Comparison of ENCODE assay signal across 22 cellular contexts in the genomic region with DNA sequence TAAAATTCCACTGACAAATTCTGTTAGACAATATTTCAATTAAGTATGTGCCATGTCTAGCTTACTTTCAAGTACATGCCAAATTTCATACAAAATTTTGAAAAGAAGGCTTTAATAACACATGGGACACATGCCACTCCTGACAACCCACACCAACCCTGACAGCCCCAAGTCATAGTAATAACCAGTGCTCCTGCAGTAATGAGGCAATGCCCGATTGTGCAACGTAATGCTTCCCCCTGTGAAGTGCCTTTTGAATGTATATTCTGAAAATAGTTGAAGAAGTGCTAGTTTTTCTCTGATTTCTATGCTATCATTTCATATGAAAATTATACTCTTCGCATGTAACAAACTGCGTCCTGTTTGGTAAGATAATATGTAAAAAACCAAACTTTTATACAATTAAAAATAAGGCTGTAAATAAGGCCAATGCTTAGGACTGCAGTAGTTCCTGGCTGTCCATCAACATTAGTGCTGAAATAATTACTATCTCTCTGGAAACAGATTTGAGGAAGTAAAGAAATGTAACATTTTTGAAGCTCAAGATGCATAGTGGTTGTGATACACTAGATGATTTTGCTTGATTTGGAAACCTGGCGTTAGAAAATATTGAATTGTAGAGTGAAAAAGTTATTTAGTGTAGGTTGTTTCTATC.
DNase-seq lines count a peak whose midpoint lies in the region; ATAC-seq, FAIRE-seq and TF ChIP-seq lines count a peak whose summit lies in the region.
"Had no signal": no experiment of that assay in that cellular context is flagged by ENCODE, and none has a peak within 500 bp of the region (broad histone marks: within the 10 kb centered on the region; RNA-seq: fewer than 3 reads in every experiment).

No MANE protein-coding gene starts in this region.

- no peaks in the 10 kb centered on the region for H3K9me3 ChIP-seq in H1 (ENCODE audit: insufficient read depth in 2 of 2, low read depth in 1 of 2, low read length in 1 of 2)
- no peaks in the 10 kb centered on the region for H3K9me3 ChIP-seq in upper lobe of right lung
- H3K9me3 ChIP-seq: HAP-1, left ventricle myocardium inferior, pancreas, sigmoid colon, uterus had no signal

- H2BK5ac ChIP-seq in H1 (ENCODE audit: low read depth, low read length) = no peak overlapping the region

- intact Hi-C loops in left cardiac atrium (cut with DNase I) (no loop called here), cardiac septum (cut with DNase I) (no loop called here), upper lobe of right lung (cut with DNase I) (no loop called here)

- peak; percentile 31 for DNase-seq in left cardiac atrium
- DNase-seq in cardiac septum (ENCODE audit: low spot score) = no peak
- DNase-seq in OCI-M1 (lab: John Stamatoyannopoulos, UW) = peak; percentile 74
- DNase-seq in H1 (ENCODE audit: low read depth in 1 of 2, low spot score in 2 of 2) = no peak
- no peak for DNase-seq in upper lobe of right lung
- DNase-seq in dermis blood vessel endothelial cell = no peak
- DNase-seq in activated effector memory CD4-positive, alpha-beta T cell treated with Interleukin-2 at 50 U/mL for 16 hours = no peak
- DNase-seq in stimulated activated naive CD4-positive, alpha-beta T cell treated with Interleukin-2 at 50 U/mL for 16 hours (lab: John Stamatoyannopoulos, UW) = no peak
- DNase-seq: activated CD4-positive, alpha-beta T cell treated with anti-CD3 and anti-CD28 coated beads, Interleukin-2, amount 10 ng/mL, durations not matched to agents 24 days and 14 days; activated CD8-positive, alpha-beta memory T cell treated with anti-CD3 and anti-CD28 coated beads, Interleukin-2, amount 50 U/mL, for 48 hours; activated gamma-delta T cell treated with Interleukin-2 at 50 U/mL for 16 hours; CD4-positive, alpha-beta T cell; DMS79; foreskin melanocyte; left ventricle myocardium inferior; NCI-H1105 treated with DMSO at 0.1 percent for 48 hours; pancreas; sigmoid colon; stimulated activated CD4-positive, alpha-beta T cell treated with anti-CD3 and anti-CD28 coated beads, Interleukin-2, amount 100 ng/mL, for 24 hours; uterus had no signal

- no peak overlapping the region for H2BK12ac ChIP-seq in H1 (ENCODE audit: low read depth, low read length)

- TF ChIP-seq POLR2A in H1 (IDR thresholded peaks at IDR 0.05; ENCODE audit: control extremely low read depth in 1 of 2, low read depth in 2 of 2, low read length in 2 of 2) = no peak

- H3K9ac ChIP-seq in H1 (replicated peaks in 1 of 4; ENCODE audit: extremely low read depth in 1 of 4, low read depth in 3 of 4, low read length in 3 of 4) = no peak overlapping the region

- no peak overlapping the region for H3K56ac ChIP-seq in H1 (replicated peaks; ENCODE audit: insufficient read length, low read depth, low read length)

- no peak overlapping the region for H2AFZ ChIP-seq in H1 (ENCODE audit: low read length)

- no peak overlapping the region for H4K91ac ChIP-seq in H1 (replicated peaks; ENCODE audit: insufficient read length, low read length)

- ATAC-seq in left cardiac atrium = no peak
- ATAC-seq in upper lobe of right lung = peak; percentile 75

- no peak overlapping the region for H2AK5ac ChIP-seq in H1 (ENCODE audit: low read depth, low read length)

- no peaks in the 10 kb centered on the region for H3K79me2 ChIP-seq in H1 (ENCODE audit: control insufficient read depth in 1 of 2, insufficient read depth in 2 of 2, low read length in 2 of 2)

- no peak overlapping the region for H3K23ac ChIP-seq in H1 (ENCODE audit: insufficient read length)

- no peak overlapping the region for H4K8ac ChIP-seq in H1 (ENCODE audit: extremely low read depth, insufficient read depth, low read length)

- FAIRE-seq in H1 (lab: Jason Lieb, UNC) = no peak
- FAIRE-seq: A204.1, pancreas had no signal

- no peak overlapping the region for H3K27ac ChIP-seq in H1 (ENCODE audit: low read depth, low read length)
- no peak overlapping the region for H3K27ac ChIP-seq in upper lobe of right lung
- H3K27ac ChIP-seq: left ventricle myocardium inferior, pancreas, sigmoid colon, uterus had no signal

- no peak overlapping the region for H3K4me2 ChIP-seq in H1 (ENCODE audit: insufficient read depth in 1 of 2, low read depth in 2 of 2, low read length in 2 of 2)

- H3K36me3 ChIP-seq in H1 (ENCODE audit: control insufficient read depth in 2 of 4, insufficient read depth in 4 of 4, low read length in 3 of 4) (peaks cover 0 to 10% (median 2%) of the 10 kb centered on the region in 4 experiments; a peak in 3 of 8 replicates), upper lobe of right lung (no peaks in the 10 kb centered on the region)
- H3K36me3 ChIP-seq: HAP-1, left ventricle myocardium inferior, pancreas, sigmoid colon, uterus had no signal

- CTCF ChIA-PET in H1 (lab: Charles Lee; ENCODE audit: partially characterized antibody) = interaction anchor here (1.5 kb wide), 1 partner anchor 129 kb away, joined by 3 read pairs; no protein-coding TSS in a partner anchor

- POLR2A ChIA-PET in H1 (lab: Charles Lee; ENCODE audit: partially characterized antibody) = no interaction called here

- TF ChIP-seq CTCF in H1 (IDR thresholded peaks at IDR 0.05; ENCODE audit: control extremely low read depth in 1 of 3, insufficient read depth in 1 of 3, low read depth in 1 of 3, low read length in 3 of 3) (no peak), upper lobe of right lung (IDR thresholded peaks at IDR 0.05) (no peak)

- no peak for TF ChIP-seq EP300 in H1 (IDR thresholded peaks at IDR 0.05; ENCODE audit: borderline replicate concordance in 1 of 2, low read depth in 2 of 2, low read length in 2 of 2)

- no peak overlapping the region for H3K14ac ChIP-seq in H1 (ENCODE audit: insufficient read length)

- no peak overlapping the region for H3K18ac ChIP-seq in H1 (ENCODE audit: extremely low read depth, low read length)

- no peaks in the 10 kb centered on the region for H3K23me2 ChIP-seq in H1 (ENCODE audit: low read depth, low read length)

- 0 out of 7 replicates have a peak, but pooled peaks cover 0 to under 1% (median under 1%) of the 10 kb centered on the region in 4 experiments for H3K4me1 ChIP-seq in H1 (replicated peaks in 1 of 4; ENCODE audit: control insufficient read depth in 3 of 4, insufficient read depth in 4 of 4, low read length in 3 of 4)
- H3K4me1 ChIP-seq in upper lobe of right lung = no peaks in the 10 kb centered on the region
- H3K4me1 ChIP-seq: HAP-1, left ventricle myocardium inferior, pancreas, sigmoid colon, uterus had no signal

- H4K5ac ChIP-seq in H1 (ENCODE audit: insufficient read length, low read depth, low read length) = no peak overlapping the region

- no peaks in the 10 kb centered on the region for H3K79me1 ChIP-seq in H1 (ENCODE audit: low read depth, low read length)

- H3K4ac ChIP-seq in H1 (replicated peaks; ENCODE audit: insufficient read length, low read depth, low read length) = no peak overlapping the region

- no peak for TF ChIP-seq RAD21 in H1 (IDR thresholded peaks at IDR 0.05 in 1 of 2, conservative IDR thresholded peaks at IDR 0.05 in 1 of 2; ENCODE audit: low read depth in 2 of 2, low read length in 2 of 2)

- H4K20me1 ChIP-seq in H1 (replicated peaks in 1 of 2; ENCODE audit: control insufficient read depth in 1 of 2, insufficient read depth in 2 of 2, low read length in 2 of 2) = no peaks in the 10 kb centered on the region

- 89% methylated on average over 5 of the region's 5 CpGs; no CpG with 5 or more reads in 1 of the 2 experiments for WGBS in H1 (ENCODE audit: extremely low coverage in 1 of 2, insufficient coverage in 1 of 2, insufficient read length in 1 of 2, insufficient replicate concordance in 2 of 2, low coverage in 1 of 2, low lambda C conversion rate in 2 of 2, missing lambda C conversion rate in 1 of 2), 2 experiments

- H2BK20ac ChIP-seq in H1 (ENCODE audit: low read length) = no peak overlapping the region

- no peak overlapping the region for H2BK15ac ChIP-seq in H1 (ENCODE audit: low read length)

- H3K4me3 ChIP-seq in H1 (ENCODE audit: extremely low read depth in 1 of 4, insufficient read depth in 2 of 4, low read depth in 3 of 4, low read length in 4 of 4) = no peak overlapping the region
- no peak overlapping the region for H3K4me3 ChIP-seq in upper lobe of right lung
- H3K4me3 ChIP-seq: HAP-1, left ventricle myocardium inferior, pancreas, sigmoid colon, uterus had no signal

- H3K27me3 ChIP-seq in H1 (replicated peaks in 1 of 4; ENCODE audit: control insufficient read depth in 3 of 4, extremely low read depth in 1 of 4, insufficient read depth in 3 of 4, low read length in 3 of 4) (no peaks in the 10 kb centered on the region), upper lobe of right lung (no peaks in the 10 kb centered on the region)
- H3K27me3 ChIP-seq: pancreas, sigmoid colon, uterus had no signal

- H2BK120ac ChIP-seq in H1 (replicated peaks; ENCODE audit: low read depth, low read length) = no peak overlapping the region

TF ChIP-seq in H1, 55 proteins besides CTCF, POLR2A, EP300 and RAD21 (continues in another document):
- TF ChIP-seq CEBPB (IDR thresholded peaks at IDR 0.05; ENCODE audit: low read depth, low read length) (peak; percentile 73; the same call in 1 of the 2 replicates), SP2 (IDR thresholded peaks at IDR 0.05; ENCODE audit: low read length) (no peak)

Comparison
In these comparisons a context has a peak if more than half of its experiments do, and no peak if none do; other contexts are left out.
1. DNase-seq: peak in left cardiac atrium (single experiment) and OCI-M1 (single experiment); none in cardiac septum (single experiment), H1 (0 of 2), upper lobe of right lung (single experiment), dermis blood vessel endothelial cell (single experiment), activated effector memory CD4-positive, alpha-beta T cell treated with Interleukin-2 at 50 U/mL for 16 hours (single experiment) and stimulated activated naive CD4-positive, alpha-beta T cell treated with Interleukin-2 at 50 U/mL for 16 hours (single experiment).